1 cellular context compared by ENCODE assay signal in the genomic region with DNA sequence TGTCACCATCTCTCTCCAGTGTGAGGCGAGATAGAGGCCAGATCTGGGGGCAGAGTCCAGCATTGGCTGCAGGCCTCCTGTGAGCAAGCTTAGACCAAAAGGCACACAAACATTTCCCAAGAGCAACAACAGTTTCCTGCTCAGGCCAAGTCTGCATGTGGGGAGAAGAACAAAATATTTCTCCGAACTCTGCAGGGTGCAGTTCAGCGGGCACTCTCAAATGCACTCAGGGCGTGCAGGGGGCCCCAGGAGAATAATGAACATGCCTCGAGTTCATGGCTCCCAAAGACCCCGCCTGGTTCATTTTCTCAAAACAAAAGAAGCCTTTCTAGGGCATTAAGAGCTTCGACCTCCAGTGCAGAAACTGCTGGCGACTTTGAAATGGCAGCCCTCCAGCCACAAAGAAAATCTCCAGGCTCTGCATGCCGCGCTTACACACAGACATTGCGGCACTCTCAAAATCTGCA.
TF ChIP-seq lines count a peak whose summit lies in the region.

No MANE protein-coding gene starts in this region.

TF ChIP-seq in HepG2, 621 proteins besides CTCF, POLR2A, EP300 and RAD21 (continued from another document):
- TF ChIP-seq MXI1 (IDR thresholded peaks at IDR 0.05; ENCODE audit: borderline replicate concordance, low read depth, low read length), result no peak
